1 cellular context compared by ENCODE assay signal in genomic region chr20:50172347-50173013, GRCh38.
TF ChIP-seq lines count a peak whose summit lies in the region.

No MANE protein-coding gene starts in this region.

TF ChIP-seq in HepG2, 621 proteins besides CTCF, POLR2A, EP300 and RAD21 (continued from another document):
- TF ChIP-seq PREB (CRISPR knock-in tag; IDR thresholded peaks at IDR 0.05): peak; percentile 84; the same call in 1 of the 2 replicates
- TF ChIP-seq WIZ (CRISPR knock-in tag; IDR thresholded peaks at IDR 0.05): no peak
- peak; percentile 100 for TF ChIP-seq PHF21A (CRISPR knock-in tag; IDR thresholded peaks at IDR 0.05)
- TF ChIP-seq BRCA1 (CRISPR knock-in tag; IDR thresholded peaks at IDR 0.05): peak; percentile 87; the same call in 1 of the 2 replicates
- TF ChIP-seq KLF9 (CRISPR knock-in tag; IDR thresholded peaks at IDR 0.05; ENCODE audit: low read depth): peak; percentile 20; the same call in 1 of the 2 replicates
- no peak for TF ChIP-seq SNRNP70 (IDR thresholded peaks at IDR 0.05; ENCODE audit: low read depth, low read length)
- TF ChIP-seq SMARCC2 (IDR thresholded peaks at IDR 0.05): no peak
- peak; percentile 60; the same call in 1 of the 2 replicates for TF ChIP-seq BHLHE40 (IDR thresholded peaks at IDR 0.05; ENCODE audit: low read length)
- peak; percentile 34; the same call in 1 of the 2 replicates for TF ChIP-seq GATAD2A (CRISPR knock-in tag; IDR thresholded peaks at IDR 0.05)
- no peak for TF ChIP-seq TBL1XR1 (IDR thresholded peaks at IDR 0.05; ENCODE audit: borderline replicate concordance, low read length, partially characterized antibody)
- no peak for TF ChIP-seq MTA3 (CRISPR knock-in tag; IDR thresholded peaks at IDR 0.05)
- no peak for TF ChIP-seq STAG1 (CRISPR knock-in tag; IDR thresholded peaks at IDR 0.05)
- TF ChIP-seq SRSF9 (IDR thresholded peaks at IDR 0.05; ENCODE audit: borderline replicate concordance, insufficient read depth, low read depth, low read length, poor library complexity, severe bottlenecking): no peak
- peak; percentile 51; the same call in 1 of the 2 replicates for TF ChIP-seq MTERF4 (CRISPR knock-in tag; IDR thresholded peaks at IDR 0.05)
- 0 out of 2 replicates have a peak, but pooled peaks have one; percentile 66 for TF ChIP-seq TEF (CRISPR knock-in tag; IDR thresholded peaks at IDR 0.05)
- peak; percentile 87 for TF ChIP-seq ZNF160 (CRISPR knock-in tag; IDR thresholded peaks at IDR 0.05)
- TF ChIP-seq TRIM22 (IDR thresholded peaks at IDR 0.05): no peak
- TF ChIP-seq YEATS4 (CRISPR knock-in tag; IDR thresholded peaks at IDR 0.05; ENCODE audit: borderline replicate concordance): peak; percentile 89
- no peak for TF ChIP-seq ZFAT (CRISPR knock-in tag; conservative IDR thresholded peaks at IDR 0.05)
- no peak for TF ChIP-seq RFX1 (IDR thresholded peaks at IDR 0.05)
- no peak; the same call in none of the 2 replicates for TF ChIP-seq TSC22D2 (CRISPR knock-in tag; IDR thresholded peaks at IDR 0.05; ENCODE audit: borderline replicate concordance)
- TF ChIP-seq ZBTB38 (CRISPR knock-in tag; IDR thresholded peaks at IDR 0.05): peak; percentile 53; the same call in 1 of the 2 replicates
- peak; percentile 85 for TF ChIP-seq NFKB2 (CRISPR knock-in tag; IDR thresholded peaks at IDR 0.05; ENCODE audit: borderline replicate concordance)
